ENCODE assay signal across 1 cellular context in genomic region chr5:89930591-89931383, GRCh38.
TF ChIP-seq lines count a peak whose summit lies in the region.

No MANE protein-coding gene starts in this region.

TF ChIP-seq in GM12878, 131 proteins besides CTCF, POLR2A, EP300 and RAD21 (continued from another document and continues in another):
- TF ChIP-seq CUX1 (IDR thresholded peaks at IDR 0.05; ENCODE audit: insufficient replicate concordance, low read depth, low read length) (no peak), CHD1 (IDR thresholded peaks at IDR 0.05; ENCODE audit: low read depth, low read length) (no peak), YY1 (IDR thresholded peaks at IDR 0.05; ENCODE audit: low read depth, low read length) (no peak), POU2F2 (IDR thresholded peaks at IDR 0.05; ENCODE audit: borderline replicate concordance, low read depth, low read length) (no peak), SMC3 (IDR thresholded peaks at IDR 0.05; ENCODE audit: borderline replicate concordance, low read length) (no peak), NR2F1 (conservative IDR thresholded peaks at IDR 0.05) (no peak), MTA3 (IDR thresholded peaks at IDR 0.05; ENCODE audit: borderline replicate concordance, low read length) (peak; percentile 77), USF2 (IDR thresholded peaks at IDR 0.05; ENCODE audit: borderline replicate concordance, low read depth, low read length) (no peak), SMAD5 (IDR thresholded peaks at IDR 0.05; ENCODE audit: low read depth) (no peak), IKZF2 (IDR thresholded peaks at IDR 0.05) (peak; percentile 42 to 56; a peak in 3 of 4 replicates), SIN3A (IDR thresholded peaks at IDR 0.05; ENCODE audit: low read depth, low read length) (no peak), SMAD1 (IDR thresholded peaks at IDR 0.05; ENCODE audit: low read depth, partially characterized antibody) (no peak), ZNF24 (IDR thresholded peaks at IDR 0.05) (0 out of 2 replicates have a peak, but pooled peaks have one; percentile 9), KDM1A (IDR thresholded peaks at IDR 0.05; ENCODE audit: borderline replicate concordance) (no peak), JUNB (IDR thresholded peaks at IDR 0.05) (peak; percentile 93), TARDBP (IDR thresholded peaks at IDR 0.05; ENCODE audit: borderline replicate concordance) (no peak), SREBF2 (IDR thresholded peaks at IDR 0.05; ENCODE audit: low read length) (no peak), ZZZ3 (IDR thresholded peaks at IDR 0.05; ENCODE audit: control insufficient read depth, insufficient read length, low read depth) (no peak), CHD2 (IDR thresholded peaks at IDR 0.05; ENCODE audit: borderline replicate concordance, low read depth, low read length) (no peak), POLR2AphosphoS2 (IDR thresholded peaks at IDR 0.05; ENCODE audit: low read depth, low read length) (no peak), NRF1 (conservative IDR thresholded peaks at IDR 0.05; ENCODE audit: low read depth, low read length) (no peak), RUNX3 (IDR thresholded peaks at IDR 0.05; ENCODE audit: low read length) (peak; percentile 57), EZH2 (IDR thresholded peaks at IDR 0.05; ENCODE audit: borderline replicate concordance, control insufficient read depth, low read depth, low read length) (no peak), PML (IDR thresholded peaks at IDR 0.05; ENCODE audit: low read length) (peak; percentile 47; the same call in 1 of the 2 replicates), FOXM1 (IDR thresholded peaks at IDR 0.05; ENCODE audit: low read depth, low read length) (peak; percentile 90), IRF4 (IDR thresholded peaks at IDR 0.05; ENCODE audit: low read depth, low read length) (0 out of 2 replicates have a peak, but pooled peaks have one; percentile 32), ZNF217 (IDR thresholded peaks at IDR 0.05) (no peak), TCF12 (IDR thresholded peaks at IDR 0.05; ENCODE audit: low read depth, low read length) (no peak), BHLHE40 (IDR thresholded peaks at IDR 0.05; ENCODE audit: borderline replicate concordance in 1 of 2, low read depth in 2 of 2, low read length in 1 of 2) (no peak), ZNF687 (IDR thresholded peaks at IDR 0.05) (no peak), MYB (IDR thresholded peaks at IDR 0.05; ENCODE audit: borderline replicate concordance, low read depth, low read length) (no peak)
- TF ChIP-seq, protein P1, sequence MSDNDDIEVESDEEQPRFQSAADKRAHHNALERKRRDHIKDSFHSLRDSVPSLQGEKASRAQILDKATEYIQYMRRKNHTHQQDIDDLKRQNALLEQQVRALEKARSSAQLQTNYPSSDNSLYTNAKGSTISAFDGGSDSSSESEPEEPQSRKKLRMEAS (IDR thresholded peaks at IDR 0.05; ENCODE audit: low read depth, low read length) = no peak
- TF ChIP-seq, protein P2, sequence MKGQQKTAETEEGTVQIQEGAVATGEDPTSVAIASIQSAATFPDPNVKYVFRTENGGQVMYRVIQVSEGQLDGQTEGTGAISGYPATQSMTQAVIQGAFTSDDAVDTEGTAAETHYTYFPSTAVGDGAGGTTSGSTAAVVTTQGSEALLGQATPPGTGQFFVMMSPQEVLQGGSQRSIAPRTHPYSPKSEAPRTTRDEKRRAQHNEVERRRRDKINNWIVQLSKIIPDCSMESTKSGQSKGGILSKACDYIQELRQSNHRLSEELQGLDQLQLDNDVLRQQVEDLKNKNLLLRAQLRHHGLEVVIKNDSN (IDR thresholded peaks at IDR 0.05; ENCODE audit: borderline replicate concordance, extremely low read length, insufficient read depth, low read depth, low read length) = no peak
- TF ChIP-seq, protein P3, sequence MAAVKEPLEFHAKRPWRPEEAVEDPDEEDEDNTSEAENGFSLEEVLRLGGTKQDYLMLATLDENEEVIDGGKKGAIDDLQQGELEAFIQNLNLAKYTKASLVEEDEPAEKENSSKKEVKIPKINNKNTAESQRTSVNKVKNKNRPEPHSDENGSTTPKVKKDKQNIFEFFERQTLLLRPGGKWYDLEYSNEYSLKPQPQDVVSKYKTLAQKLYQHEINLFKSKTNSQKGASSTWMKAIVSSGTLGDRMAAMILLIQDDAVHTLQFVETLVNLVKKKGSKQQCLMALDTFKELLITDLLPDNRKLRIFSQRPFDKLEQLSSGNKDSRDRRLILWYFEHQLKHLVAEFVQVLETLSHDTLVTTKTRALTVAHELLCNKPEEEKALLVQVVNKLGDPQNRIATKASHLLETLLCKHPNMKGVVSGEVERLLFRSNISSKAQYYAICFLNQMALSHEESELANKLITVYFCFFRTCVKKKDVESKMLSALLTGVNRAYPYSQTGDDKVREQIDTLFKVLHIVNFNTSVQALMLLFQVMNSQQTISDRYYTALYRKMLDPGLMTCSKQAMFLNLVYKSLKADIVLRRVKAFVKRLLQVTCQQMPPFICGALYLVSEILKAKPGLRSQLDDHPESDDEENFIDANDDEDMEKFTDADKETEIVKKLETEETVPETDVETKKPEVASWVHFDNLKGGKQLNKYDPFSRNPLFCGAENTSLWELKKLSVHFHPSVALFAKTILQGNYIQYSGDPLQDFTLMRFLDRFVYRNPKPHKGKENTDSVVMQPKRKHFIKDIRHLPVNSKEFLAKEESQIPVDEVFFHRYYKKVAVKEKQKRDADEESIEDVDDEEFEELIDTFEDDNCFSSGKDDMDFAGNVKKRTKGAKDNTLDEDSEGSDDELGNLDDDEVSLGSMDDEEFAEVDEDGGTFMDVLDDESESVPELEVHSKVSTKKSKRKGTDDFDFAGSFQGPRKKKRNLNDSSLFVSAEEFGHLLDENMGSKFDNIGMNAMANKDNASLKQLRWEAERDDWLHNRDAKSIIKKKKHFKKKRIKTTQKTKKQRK (IDR thresholded peaks at IDR 0.05; ENCODE audit: low read depth, low read length) = no peak
- TF ChIP-seq, protein P4, sequence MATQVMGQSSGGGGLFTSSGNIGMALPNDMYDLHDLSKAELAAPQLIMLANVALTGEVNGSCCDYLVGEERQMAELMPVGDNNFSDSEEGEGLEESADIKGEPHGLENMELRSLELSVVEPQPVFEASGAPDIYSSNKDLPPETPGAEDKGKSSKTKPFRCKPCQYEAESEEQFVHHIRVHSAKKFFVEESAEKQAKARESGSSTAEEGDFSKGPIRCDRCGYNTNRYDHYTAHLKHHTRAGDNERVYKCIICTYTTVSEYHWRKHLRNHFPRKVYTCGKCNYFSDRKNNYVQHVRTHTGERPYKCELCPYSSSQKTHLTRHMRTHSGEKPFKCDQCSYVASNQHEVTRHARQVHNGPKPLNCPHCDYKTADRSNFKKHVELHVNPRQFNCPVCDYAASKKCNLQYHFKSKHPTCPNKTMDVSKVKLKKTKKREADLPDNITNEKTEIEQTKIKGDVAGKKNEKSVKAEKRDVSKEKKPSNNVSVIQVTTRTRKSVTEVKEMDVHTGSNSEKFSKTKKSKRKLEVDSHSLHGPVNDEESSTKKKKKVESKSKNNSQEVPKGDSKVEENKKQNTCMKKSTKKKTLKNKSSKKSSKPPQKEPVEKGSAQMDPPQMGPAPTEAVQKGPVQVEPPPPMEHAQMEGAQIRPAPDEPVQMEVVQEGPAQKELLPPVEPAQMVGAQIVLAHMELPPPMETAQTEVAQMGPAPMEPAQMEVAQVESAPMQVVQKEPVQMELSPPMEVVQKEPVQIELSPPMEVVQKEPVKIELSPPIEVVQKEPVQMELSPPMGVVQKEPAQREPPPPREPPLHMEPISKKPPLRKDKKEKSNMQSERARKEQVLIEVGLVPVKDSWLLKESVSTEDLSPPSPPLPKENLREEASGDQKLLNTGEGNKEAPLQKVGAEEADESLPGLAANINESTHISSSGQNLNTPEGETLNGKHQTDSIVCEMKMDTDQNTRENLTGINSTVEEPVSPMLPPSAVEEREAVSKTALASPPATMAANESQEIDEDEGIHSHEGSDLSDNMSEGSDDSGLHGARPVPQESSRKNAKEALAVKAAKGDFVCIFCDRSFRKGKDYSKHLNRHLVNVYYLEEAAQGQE (IDR thresholded peaks at IDR 0.05; ENCODE audit: low read depth, low read length) = no peak
- TF ChIP-seq, protein P5, sequence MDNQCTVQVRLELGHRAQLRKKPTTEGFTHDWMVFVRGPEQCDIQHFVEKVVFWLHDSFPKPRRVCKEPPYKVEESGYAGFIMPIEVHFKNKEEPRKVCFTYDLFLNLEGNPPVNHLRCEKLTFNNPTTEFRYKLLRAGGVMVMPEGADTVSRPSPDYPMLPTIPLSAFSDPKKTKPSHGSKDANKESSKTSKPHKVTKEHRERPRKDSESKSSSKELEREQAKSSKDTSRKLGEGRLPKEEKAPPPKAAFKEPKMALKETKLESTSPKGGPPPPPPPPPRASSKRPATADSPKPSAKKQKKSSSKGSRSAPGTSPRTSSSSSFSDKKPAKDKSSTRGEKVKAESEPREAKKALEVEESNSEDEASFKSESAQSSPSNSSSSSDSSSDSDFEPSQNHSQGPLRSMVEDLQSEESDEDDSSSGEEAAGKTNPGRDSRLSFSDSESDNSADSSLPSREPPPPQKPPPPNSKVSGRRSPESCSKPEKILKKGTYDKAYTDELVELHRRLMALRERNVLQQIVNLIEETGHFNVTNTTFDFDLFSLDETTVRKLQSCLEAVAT (IDR thresholded peaks at IDR 0.05) = no peak
- TF ChIP-seq, protein P6, sequence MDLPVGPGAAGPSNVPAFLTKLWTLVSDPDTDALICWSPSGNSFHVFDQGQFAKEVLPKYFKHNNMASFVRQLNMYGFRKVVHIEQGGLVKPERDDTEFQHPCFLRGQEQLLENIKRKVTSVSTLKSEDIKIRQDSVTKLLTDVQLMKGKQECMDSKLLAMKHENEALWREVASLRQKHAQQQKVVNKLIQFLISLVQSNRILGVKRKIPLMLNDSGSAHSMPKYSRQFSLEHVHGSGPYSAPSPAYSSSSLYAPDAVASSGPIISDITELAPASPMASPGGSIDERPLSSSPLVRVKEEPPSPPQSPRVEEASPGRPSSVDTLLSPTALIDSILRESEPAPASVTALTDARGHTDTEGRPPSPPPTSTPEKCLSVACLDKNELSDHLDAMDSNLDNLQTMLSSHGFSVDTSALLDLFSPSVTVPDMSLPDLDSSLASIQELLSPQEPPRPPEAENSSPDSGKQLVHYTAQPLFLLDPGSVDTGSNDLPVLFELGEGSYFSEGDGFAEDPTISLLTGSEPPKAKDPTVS (IDR thresholded peaks at IDR 0.05; ENCODE audit: low read depth, low read length) = no peak
